Comparison of ENCODE assay signal across 1 cellular context in the genomic region with DNA sequence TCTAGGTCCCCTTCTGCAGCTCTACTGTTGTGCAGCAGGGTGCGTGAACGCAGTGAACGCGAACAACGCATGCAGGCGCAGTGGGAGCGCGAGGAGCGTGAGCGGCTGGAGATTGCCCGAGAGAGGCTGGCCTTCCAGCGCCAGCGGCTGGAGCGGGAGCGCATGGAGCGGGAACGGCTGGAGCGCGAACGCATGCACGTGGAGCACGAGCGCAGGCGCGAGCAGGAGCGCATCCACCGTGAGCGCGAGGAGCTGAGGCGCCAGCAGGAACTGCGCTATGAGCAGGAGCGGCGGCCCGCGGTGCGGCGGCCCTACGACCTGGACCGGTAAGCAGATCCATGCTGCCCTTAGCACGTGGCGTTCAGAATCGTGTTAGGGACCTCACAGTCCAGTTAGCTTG.
TF ChIP-seq lines count a peak whose summit lies in the region.

No MANE protein-coding gene starts in this region.

TF ChIP-seq in H1, 55 proteins besides CTCF, POLR2A, EP300 and RAD21:
- TF ChIP-seq SIRT6 (IDR thresholded peaks at IDR 0.05; ENCODE audit: low read length) (no peak), BRCA1 (IDR thresholded peaks at IDR 0.05; ENCODE audit: low read depth, low read length) (no peak), CBX5 (IDR thresholded peaks at IDR 0.05; ENCODE audit: low read depth, low read length) (no peak), TEAD4 (IDR thresholded peaks at IDR 0.05; ENCODE audit: low read depth, low read length) (no peak), NRF1 (IDR thresholded peaks at IDR 0.05; ENCODE audit: low read depth, low read length) (no peak), CTBP2 (IDR thresholded peaks at IDR 0.05; ENCODE audit: borderline replicate concordance, insufficient read depth, insufficient read length, low read length) (no peak), RBBP5 (IDR thresholded peaks at IDR 0.05; ENCODE audit: borderline replicate concordance, low read depth, low read length) (no peak), NANOG (IDR thresholded peaks at IDR 0.05; ENCODE audit: insufficient read depth, low read depth, low read length, poor library complexity, severe bottlenecking) (no peak), SIX5 (IDR thresholded peaks at IDR 0.05; ENCODE audit: low read depth, low read length) (no peak), KDM4A (IDR thresholded peaks at IDR 0.05; ENCODE audit: low read depth, low read length, severe bottlenecking) (no peak), PHF8 (conservative IDR thresholded peaks at IDR 0.05; ENCODE audit: low read depth, low read length) (no peak), SRF (IDR thresholded peaks at IDR 0.05; ENCODE audit: low read depth, low read length) (no peak), MAFK (IDR thresholded peaks at IDR 0.05; ENCODE audit: low read depth, low read length) (no peak), EZH2 (IDR thresholded peaks at IDR 0.05; ENCODE audit: low read depth, low read length, severe bottlenecking) (no peak), ZNF274 (IDR thresholded peaks at IDR 0.05; ENCODE audit: borderline replicate concordance, extremely low read depth, low read length) (no peak), GTF2F1 (IDR thresholded peaks at IDR 0.05; ENCODE audit: borderline replicate concordance, low read depth, low read length) (no peak), YY1 (IDR thresholded peaks at IDR 0.05; ENCODE audit: low read depth, low read length) (no peak)
- TF ChIP-seq, protein P1, sequence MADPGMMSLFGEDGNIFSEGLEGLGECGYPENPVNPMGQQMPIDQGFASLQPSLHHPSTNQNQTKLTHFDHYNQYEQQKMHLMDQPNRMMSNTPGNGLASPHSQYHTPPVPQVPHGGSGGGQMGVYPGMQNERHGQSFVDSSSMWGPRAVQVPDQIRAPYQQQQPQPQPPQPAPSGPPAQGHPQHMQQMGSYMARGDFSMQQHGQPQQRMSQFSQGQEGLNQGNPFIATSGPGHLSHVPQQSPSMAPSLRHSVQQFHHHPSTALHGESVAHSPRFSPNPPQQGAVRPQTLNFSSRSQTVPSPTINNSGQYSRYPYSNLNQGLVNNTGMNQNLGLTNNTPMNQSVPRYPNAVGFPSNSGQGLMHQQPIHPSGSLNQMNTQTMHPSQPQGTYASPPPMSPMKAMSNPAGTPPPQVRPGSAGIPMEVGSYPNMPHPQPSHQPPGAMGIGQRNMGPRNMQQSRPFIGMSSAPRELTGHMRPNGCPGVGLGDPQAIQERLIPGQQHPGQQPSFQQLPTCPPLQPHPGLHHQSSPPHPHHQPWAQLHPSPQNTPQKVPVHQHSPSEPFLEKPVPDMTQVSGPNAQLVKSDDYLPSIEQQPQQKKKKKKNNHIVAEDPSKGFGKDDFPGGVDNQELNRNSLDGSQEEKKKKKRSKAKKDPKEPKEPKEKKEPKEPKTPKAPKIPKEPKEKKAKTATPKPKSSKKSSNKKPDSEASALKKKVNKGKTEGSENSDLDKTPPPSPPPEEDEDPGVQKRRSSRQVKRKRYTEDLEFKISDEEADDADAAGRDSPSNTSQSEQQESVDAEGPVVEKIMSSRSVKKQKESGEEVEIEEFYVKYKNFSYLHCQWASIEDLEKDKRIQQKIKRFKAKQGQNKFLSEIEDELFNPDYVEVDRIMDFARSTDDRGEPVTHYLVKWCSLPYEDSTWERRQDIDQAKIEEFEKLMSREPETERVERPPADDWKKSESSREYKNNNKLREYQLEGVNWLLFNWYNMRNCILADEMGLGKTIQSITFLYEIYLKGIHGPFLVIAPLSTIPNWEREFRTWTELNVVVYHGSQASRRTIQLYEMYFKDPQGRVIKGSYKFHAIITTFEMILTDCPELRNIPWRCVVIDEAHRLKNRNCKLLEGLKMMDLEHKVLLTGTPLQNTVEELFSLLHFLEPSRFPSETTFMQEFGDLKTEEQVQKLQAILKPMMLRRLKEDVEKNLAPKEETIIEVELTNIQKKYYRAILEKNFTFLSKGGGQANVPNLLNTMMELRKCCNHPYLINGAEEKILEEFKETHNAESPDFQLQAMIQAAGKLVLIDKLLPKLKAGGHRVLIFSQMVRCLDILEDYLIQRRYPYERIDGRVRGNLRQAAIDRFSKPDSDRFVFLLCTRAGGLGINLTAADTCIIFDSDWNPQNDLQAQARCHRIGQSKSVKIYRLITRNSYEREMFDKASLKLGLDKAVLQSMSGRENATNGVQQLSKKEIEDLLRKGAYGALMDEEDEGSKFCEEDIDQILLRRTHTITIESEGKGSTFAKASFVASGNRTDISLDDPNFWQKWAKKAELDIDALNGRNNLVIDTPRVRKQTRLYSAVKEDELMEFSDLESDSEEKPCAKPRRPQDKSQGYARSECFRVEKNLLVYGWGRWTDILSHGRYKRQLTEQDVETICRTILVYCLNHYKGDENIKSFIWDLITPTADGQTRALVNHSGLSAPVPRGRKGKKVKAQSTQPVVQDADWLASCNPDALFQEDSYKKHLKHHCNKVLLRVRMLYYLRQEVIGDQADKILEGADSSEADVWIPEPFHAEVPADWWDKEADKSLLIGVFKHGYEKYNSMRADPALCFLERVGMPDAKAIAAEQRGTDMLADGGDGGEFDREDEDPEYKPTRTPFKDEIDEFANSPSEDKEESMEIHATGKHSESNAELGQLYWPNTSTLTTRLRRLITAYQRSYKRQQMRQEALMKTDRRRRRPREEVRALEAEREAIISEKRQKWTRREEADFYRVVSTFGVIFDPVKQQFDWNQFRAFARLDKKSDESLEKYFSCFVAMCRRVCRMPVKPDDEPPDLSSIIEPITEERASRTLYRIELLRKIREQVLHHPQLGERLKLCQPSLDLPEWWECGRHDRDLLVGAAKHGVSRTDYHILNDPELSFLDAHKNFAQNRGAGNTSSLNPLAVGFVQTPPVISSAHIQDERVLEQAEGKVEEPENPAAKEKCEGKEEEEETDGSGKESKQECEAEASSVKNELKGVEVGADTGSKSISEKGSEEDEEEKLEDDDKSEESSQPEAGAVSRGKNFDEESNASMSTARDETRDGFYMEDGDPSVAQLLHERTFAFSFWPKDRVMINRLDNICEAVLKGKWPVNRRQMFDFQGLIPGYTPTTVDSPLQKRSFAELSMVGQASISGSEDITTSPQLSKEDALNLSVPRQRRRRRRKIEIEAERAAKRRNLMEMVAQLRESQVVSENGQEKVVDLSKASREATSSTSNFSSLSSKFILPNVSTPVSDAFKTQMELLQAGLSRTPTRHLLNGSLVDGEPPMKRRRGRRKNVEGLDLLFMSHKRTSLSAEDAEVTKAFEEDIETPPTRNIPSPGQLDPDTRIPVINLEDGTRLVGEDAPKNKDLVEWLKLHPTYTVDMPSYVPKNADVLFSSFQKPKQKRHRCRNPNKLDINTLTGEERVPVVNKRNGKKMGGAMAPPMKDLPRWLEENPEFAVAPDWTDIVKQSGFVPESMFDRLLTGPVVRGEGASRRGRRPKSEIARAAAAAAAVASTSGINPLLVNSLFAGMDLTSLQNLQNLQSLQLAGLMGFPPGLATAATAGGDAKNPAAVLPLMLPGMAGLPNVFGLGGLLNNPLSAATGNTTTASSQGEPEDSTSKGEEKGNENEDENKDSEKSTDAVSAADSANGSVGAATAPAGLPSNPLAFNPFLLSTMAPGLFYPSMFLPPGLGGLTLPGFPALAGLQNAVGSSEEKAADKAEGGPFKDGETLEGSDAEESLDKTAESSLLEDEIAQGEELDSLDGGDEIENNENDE (IDR thresholded peaks at IDR 0.05; ENCODE audit: insufficient replicate concordance, low read length): no peak
- TF ChIP-seq, protein P2, sequence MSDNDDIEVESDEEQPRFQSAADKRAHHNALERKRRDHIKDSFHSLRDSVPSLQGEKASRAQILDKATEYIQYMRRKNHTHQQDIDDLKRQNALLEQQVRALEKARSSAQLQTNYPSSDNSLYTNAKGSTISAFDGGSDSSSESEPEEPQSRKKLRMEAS (IDR thresholded peaks at IDR 0.05): no peak
